29 cellular contexts compared by ENCODE assay signal in genomic region chr20:12916699-12917098, GRCh38.
DNase-seq lines count a peak whose midpoint lies in the region; ATAC-seq and TF ChIP-seq lines count a peak whose summit lies in the region.
"Had no signal": no experiment of that assay in that cellular context is flagged by ENCODE, and none has a peak within 500 bp of the region (broad histone marks: within the 10 kb centered on the region; RNA-seq: fewer than 3 reads in every experiment).

No MANE protein-coding gene starts in this region.

- H3K27ac ChIP-seq in hepatocyte (peak overlapping the region; percentile 56), neural progenitor cell (no peak overlapping the region)
- H3K27ac ChIP-seq: A549, ascending aorta, BLaER1, dorsolateral prefrontal cortex, lower lobe of right lung, SJCRH30, spleen, tibial artery had no signal

- no peaks in the 10 kb centered on the region for H3K79me2 ChIP-seq in hepatocyte
- H3K79me2 ChIP-seq in neural progenitor cell (ENCODE audit: low read depth): no peaks in the 10 kb centered on the region

- H3K4me3 Mint-ChIP-seq in neural progenitor cell: no peak overlapping the region
- H3K4me3 Mint-ChIP-seq: activated naive CD4-positive, alpha-beta T cell treated with anti-CD3 and anti-CD28 coated beads, Interleukin-2, amount 50 U/mL, for 24 hours; central memory CD8-positive, alpha-beta T cell had no signal

- H3K4me1 ChIP-seq in hepatocyte (ENCODE audit: insufficient read depth): no peaks in the 10 kb centered on the region
- peaks cover 8% of the 10 kb centered on the region for H3K4me1 ChIP-seq in neural progenitor cell
- H3K4me1 ChIP-seq: A549, ascending aorta, BLaER1, lower lobe of right lung, SJCRH30, spleen, tibial artery had no signal

- H3K27me3 Mint-ChIP-seq in neural progenitor cell (ENCODE audit: insufficient read depth, low read depth): peaks cover 3% of the 10 kb centered on the region
- H3K27me3 Mint-ChIP-seq: central memory CD8-positive, alpha-beta T cell had no signal

- no peak for TF ChIP-seq CTCF in hepatocyte (IDR thresholded peaks at IDR 0.05; ENCODE audit: poor library complexity)
- TF ChIP-seq CTCF in neural progenitor cell (IDR thresholded peaks at IDR 0.05): no peak

- H3K9me2 ChIP-seq in hepatocyte (replicated peaks; ENCODE audit: insufficient read depth): no peaks in the 10 kb centered on the region

- 68% methylated on average over 1 of the region's 1 CpG for WGBS in hepatocyte (ENCODE audit: low lambda C conversion rate, missing lambda C conversion rate)

- peak; percentile 90 for DNase-seq in Caki2 (ENCODE audit: low read depth)
- peak; percentile 4 for DNase-seq in RKO (ENCODE audit: low spot score)
- peak; percentile 41 for DNase-seq in hepatocyte (ENCODE audit: low spot score)
- peak; percentile 5 for DNase-seq in neural progenitor cell (ENCODE audit: low spot score)
- DNase-seq in GM19238 (ENCODE audit: insufficient read length, low spot score): no peak
- no peak for DNase-seq in stimulated activated CD4-positive, alpha-beta T cell treated with anti-CD3 and anti-CD28 coated beads, Interleukin-12 subunit alpha, Interleukin-12 subunit beta, amount 100 ng/mL, for 4 hours
- DNase-seq: activated CD4-positive, alpha-beta T cell treated with anti-CD3 and anti-CD28 coated beads for 4 hours; dorsolateral prefrontal cortex; KG1; lower lobe of right lung; MV-4-11; NCI-H187; NCI-H345; NCI-H82; OCI-M1; SJCRH30; spleen; stimulated activated CD4-positive, alpha-beta T cell treated with anti-CD3 and anti-CD28 coated beads, Interleukin-4, amount 100 ng/mL, for 24 hours; stimulated activated naive CD8-positive, alpha-beta T cell treated with anti-CD3 and anti-CD28 coated beads, Interleukin-15, Interleukin-2, amounts not matched to agents 100 U/mL and 50 U/mL, for 24 hours; T-helper 1 cell; tibial artery had no signal

- H3K36me3 Mint-ChIP-seq in neural progenitor cell: no peaks in the 10 kb centered on the region
- H3K36me3 Mint-ChIP-seq: activated naive CD4-positive, alpha-beta T cell treated with anti-CD3 and anti-CD28 coated beads, Interleukin-2, amount 50 U/mL, for 24 hours had no signal

- no peak overlapping the region for H3K27ac Mint-ChIP-seq in neural progenitor cell
- H3K27ac Mint-ChIP-seq: activated naive CD4-positive, alpha-beta T cell treated with anti-CD3 and anti-CD28 coated beads, Interleukin-2, amount 50 U/mL, for 24 hours had no signal

- ATAC-seq in GM21390 (IDR thresholded peaks at IDR 0.05; ENCODE audit: unreplicated experiment) (no peak), GM19452 (IDR thresholded peaks at IDR 0.05; ENCODE audit: unreplicated experiment) (no peak)
- ATAC-seq: lower lobe of right lung; stimulated activated naive CD8-positive, alpha-beta T cell treated with anti-CD3 and anti-CD28 coated beads, Interleukin-15, Interleukin-2, amounts not matched to agents 100 U/mL and 50 U/mL, for 24 hours had no signal

- H3K27me3 ChIP-seq in hepatocyte: no peaks in the 10 kb centered on the region
- H3K27me3 ChIP-seq in neural progenitor cell: no peaks in the 10 kb centered on the region
- H3K27me3 ChIP-seq: ascending aorta, BLaER1, SJCRH30, tibial artery had no signal

- H3K4me2 ChIP-seq in hepatocyte: no peak overlapping the region
- H3K4me2 ChIP-seq in neural progenitor cell: no peak overlapping the region
- H3K4me2 ChIP-seq: A549, BLaER1 had no signal

- H4K20me1 ChIP-seq in hepatocyte (ENCODE audit: insufficient read depth, poor library complexity, severe bottlenecking) (no peaks in the 10 kb centered on the region), neural progenitor cell (ENCODE audit: low read depth) (no peaks in the 10 kb centered on the region)
- H4K20me1 ChIP-seq: BLaER1 had no signal

- H3F3A ChIP-seq in neural progenitor cell (ENCODE audit: low read depth): no peaks in the 10 kb centered on the region

- peaks cover 1% of the 10 kb centered on the region for H3K9me3 Mint-ChIP-seq in neural progenitor cell

- peaks cover 19% of the 10 kb centered on the region for H3K4me1 Mint-ChIP-seq in neural progenitor cell
- H3K4me1 Mint-ChIP-seq: activated naive CD4-positive, alpha-beta T cell treated with anti-CD3 and anti-CD28 coated beads, Interleukin-2, amount 50 U/mL, for 24 hours; central memory CD8-positive, alpha-beta T cell had no signal

- H2AFZ ChIP-seq in hepatocyte (no peak overlapping the region), neural progenitor cell (replicated peaks) (no peak overlapping the region)

- no peak overlapping the region for H3K9ac ChIP-seq in neural progenitor cell
- H3K9ac ChIP-seq: BLaER1 had no signal

- in situ Hi-C loops in Caki2 (cut with HindIII; ENCODE audit: low pct_unique_long_range_greater_than_20kb, low sequenced_read_pairs): no loop called here

- H3K4me3 ChIP-seq in hepatocyte: no peak overlapping the region
- no peak overlapping the region for H3K4me3 ChIP-seq in neural progenitor cell
- H3K4me3 ChIP-seq: A549, ascending aorta, BLaER1, dorsolateral prefrontal cortex, HAP-1, lower lobe of right lung, SJCRH30, spleen, tibial artery had no signal

- H3K36me3 ChIP-seq in hepatocyte (replicated peaks; ENCODE audit: insufficient read depth, low read depth) (no peaks in the 10 kb centered on the region), neural progenitor cell (no peaks in the 10 kb centered on the region)
- H3K36me3 ChIP-seq: ascending aorta, BLaER1, HAP-1, lower lobe of right lung, SJCRH30, spleen, tibial artery had no signal

- no peaks in the 10 kb centered on the region for H3K9me3 ChIP-seq in hepatocyte (ENCODE audit: low read depth)
- no peaks in the 10 kb centered on the region for H3K9me3 ChIP-seq in neural progenitor cell (ENCODE audit: low read depth)
- H3K9me3 ChIP-seq: A549, ascending aorta, BLaER1, lower lobe of right lung, SJCRH30, tibial artery had no signal

Comparison
In these comparisons a context has a peak if more than half of its experiments do, and no peak if none do; other contexts are left out.
1. DNase-seq: peak in Caki2 (single experiment), RKO (single experiment), hepatocyte (single experiment) and neural progenitor cell (single experiment); none in GM19238 (single experiment) and stimulated activated CD4-positive, alpha-beta T cell treated with anti-CD3 and anti-CD28 coated beads, Interleukin-12 subunit alpha, Interleukin-12 subunit beta, amount 100 ng/mL, for 4 hours (single experiment).